Comparison of ENCODE assay signal across 8 cellular contexts in the genomic region with DNA sequence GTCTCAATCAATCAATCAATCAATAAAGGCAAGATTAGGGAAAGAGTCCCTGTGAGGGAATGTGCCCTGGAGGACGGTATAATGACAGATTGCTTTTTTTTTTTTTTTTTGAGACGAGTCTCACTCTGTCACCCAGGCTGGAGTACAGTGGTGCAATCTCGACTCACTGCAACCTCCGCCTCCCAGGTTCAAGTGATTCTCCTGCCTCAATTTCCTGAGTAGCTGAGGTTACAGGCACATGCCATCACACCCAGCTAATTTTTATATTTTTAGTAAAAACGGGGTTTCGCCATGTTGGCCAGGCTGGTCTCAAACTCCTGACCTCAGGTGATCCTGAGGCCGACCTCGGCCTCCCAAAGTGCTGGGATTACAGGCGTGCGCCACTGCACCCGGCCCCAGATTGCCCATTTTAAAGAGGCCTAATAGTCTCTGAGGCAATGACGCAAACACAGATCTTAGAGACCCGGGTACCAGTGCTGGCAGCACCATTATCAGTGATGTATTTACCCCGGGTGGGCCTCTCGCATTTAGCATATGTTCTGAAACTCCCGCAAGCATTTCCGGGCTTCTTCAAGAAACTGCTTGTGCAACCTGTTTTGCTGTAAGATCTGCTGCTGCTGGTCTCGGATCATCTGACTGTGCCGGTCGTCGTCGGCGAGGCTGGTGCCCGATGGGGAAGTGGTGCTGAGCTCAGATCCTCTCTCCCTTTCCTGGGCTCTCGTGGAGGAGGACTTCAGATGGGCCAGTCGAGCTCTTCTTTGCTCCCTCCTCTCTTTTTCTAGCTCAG. TPM values are rescaled to one million over a fixed set of nuclear protein-coding genes. Genes with fewer than 3 reads are reported as not detected.
A peak's percentile ranks its signal among the peaks of the same experiment; 100 is the strongest.
DNase-seq lines count a peak whose midpoint lies in the region; ATAC-seq and TF ChIP-seq lines count a peak whose summit lies in the region.
"Had no signal": no experiment of that assay in that cellular context is flagged by ENCODE, and none has a peak within 500 bp of the region (broad histone marks: within the 10 kb centered on the region; RNA-seq: fewer than 3 reads in every experiment).

No MANE protein-coding gene starts in this region.

- CTCF ChIA-PET in activated naive CD4-positive, alpha-beta T cell treated with anti-CD3 and anti-CD28 coated beads, Interleukin-2, amount 10 ng/mL, durations not matched to agents 7 days and 5 days (lab: Charles Lee), result interaction anchor here (1.9 kb wide), 1 partner anchor 24 kb away, joined by 7 read pairs; no protein-coding TSS in a partner anchor

- no peak overlapping the region for H3K4me3 Mint-ChIP-seq in activated naive CD4-positive, alpha-beta T cell treated with anti-CD3 and anti-CD28 coated beads, Interleukin-2, amount 10 ng/mL, durations not matched to agents 7 days and 5 days

- no peak for TF ChIP-seq EP300 in upper lobe of left lung (IDR thresholded peaks at IDR 0.05)

- H3K36me3 ChIP-seq in upper lobe of left lung, result no peaks in the 10 kb centered on the region

- DNase-seq in RPMI8226, result peak; percentile 95
- peak; percentile 79 for DNase-seq in activated naive CD4-positive, alpha-beta T cell treated with anti-CD3 and anti-CD28 coated beads, Interleukin-2, amount 10 ng/mL, durations not matched to agents 7 days and 5 days
- DNase-seq in medulla oblongata (ENCODE audit: extremely low spot score), result peak; percentile 87
- peak; percentile 86 to 91 for DNase-seq in upper lobe of left lung
- DNase-seq in amniotic stem cell (lab: John Stamatoyannopoulos, UW), result no peak
- DNase-seq in dedifferentiated amniotic fluid mesenchymal stem cell (ENCODE audit: extremely low spot score), result no peak
- DNase-seq: IMR-90 had no signal

- peak overlapping the region; percentile 78 to 82 (median 80) for H3K27ac ChIP-seq in upper lobe of left lung

- peak in 1 of 4 donors; percentile 53 for TF ChIP-seq POLR2A in upper lobe of left lung (IDR thresholded peaks at IDR 0.05)

- ATAC-seq in upper lobe of left lung (ENCODE audit: low FRiP score in 2 of 2), result peak in 1 of 2 donors; percentile 84
- ATAC-seq in GM19035 (IDR thresholded peaks at IDR 0.05; ENCODE audit: unreplicated experiment), result no peak

- TF ChIP-seq CTCF in upper lobe of left lung (IDR thresholded peaks at IDR 0.05), result no peak

- H3K9me3 ChIP-seq in upper lobe of left lung, result no peaks in the 10 kb centered on the region

- H3K4me1 ChIP-seq in upper lobe of left lung, result peaks cover 31 to 47% (median 41%) of the 10 kb centered on the region in 4 donors

- H3K9me3 Mint-ChIP-seq in activated naive CD4-positive, alpha-beta T cell treated with anti-CD3 and anti-CD28 coated beads, Interleukin-2, amount 10 ng/mL, durations not matched to agents 7 days and 5 days, result no peaks in the 10 kb centered on the region

- no peaks in the 10 kb centered on the region for H3K27me3 ChIP-seq in upper lobe of left lung

- WGBS in upper lobe of left lung, 2 donors, result 69 to 73% methylated on average over 13 to 26 of the region's 26 CpGs

- peak overlapping the region; percentile 86 for H3K27ac Mint-ChIP-seq in activated naive CD4-positive, alpha-beta T cell treated with anti-CD3 and anti-CD28 coated beads, Interleukin-2, amount 10 ng/mL, durations not matched to agents 7 days and 5 days

- H3K27me3 Mint-ChIP-seq in activated naive CD4-positive, alpha-beta T cell treated with anti-CD3 and anti-CD28 coated beads, Interleukin-2, amount 10 ng/mL, durations not matched to agents 7 days and 5 days, result peaks cover 57% of the 10 kb centered on the region

- no peak overlapping the region for H3K4me3 ChIP-seq in upper lobe of left lung

- peaks cover 38% of the 10 kb centered on the region for H3K4me1 Mint-ChIP-seq in activated naive CD4-positive, alpha-beta T cell treated with anti-CD3 and anti-CD28 coated beads, Interleukin-2, amount 10 ng/mL, durations not matched to agents 7 days and 5 days

- H3K36me3 Mint-ChIP-seq in activated naive CD4-positive, alpha-beta T cell treated with anti-CD3 and anti-CD28 coated beads, Interleukin-2, amount 10 ng/mL, durations not matched to agents 7 days and 5 days, result no peaks in the 10 kb centered on the region

RNA-seq across cellular contexts. Expression of a gene that starts 12.7 kb away (rescaled TPM):
- 10 to 100 TPM in 2 of 6 donors, 1 to 10 TPM in 4; 2.6 to 61.8 (median 4.2) TPM for total RNA-seq in upper lobe of left lung

RNA-seq across cellular contexts. Expression of a gene that starts 34.9 kb away (rescaled TPM):
- total RNA-seq in upper lobe of left lung, result 100 to 1,000 TPM in 4 of 6 donors, 10 to 100 TPM in 2; 60.8 to 313 (median 145) TPM

RNA-seq across cellular contexts. Expression of a gene that starts 49.7 kb away (rescaled TPM):
- total RNA-seq in upper lobe of left lung, result 10 to 100 TPM; 31.1 to 76.5 (median 55.4) TPM

Comparison
In these comparisons a context has a peak if more than half of its experiments do, and no peak if none do; other contexts are left out.
1. DNase-seq: peak in RPMI8226 (single experiment), activated naive CD4-positive, alpha-beta T cell treated with anti-CD3 and anti-CD28 coated beads, Interleukin-2, amount 10 ng/mL, durations not matched to agents 7 days and 5 days (single experiment), medulla oblongata (single experiment) and upper lobe of left lung (2 of 2); none in amniotic stem cell (single experiment) and dedifferentiated amniotic fluid mesenchymal stem cell (single experiment).